ENCODE assay signal across 8 cellular contexts in the genomic region with DNA sequence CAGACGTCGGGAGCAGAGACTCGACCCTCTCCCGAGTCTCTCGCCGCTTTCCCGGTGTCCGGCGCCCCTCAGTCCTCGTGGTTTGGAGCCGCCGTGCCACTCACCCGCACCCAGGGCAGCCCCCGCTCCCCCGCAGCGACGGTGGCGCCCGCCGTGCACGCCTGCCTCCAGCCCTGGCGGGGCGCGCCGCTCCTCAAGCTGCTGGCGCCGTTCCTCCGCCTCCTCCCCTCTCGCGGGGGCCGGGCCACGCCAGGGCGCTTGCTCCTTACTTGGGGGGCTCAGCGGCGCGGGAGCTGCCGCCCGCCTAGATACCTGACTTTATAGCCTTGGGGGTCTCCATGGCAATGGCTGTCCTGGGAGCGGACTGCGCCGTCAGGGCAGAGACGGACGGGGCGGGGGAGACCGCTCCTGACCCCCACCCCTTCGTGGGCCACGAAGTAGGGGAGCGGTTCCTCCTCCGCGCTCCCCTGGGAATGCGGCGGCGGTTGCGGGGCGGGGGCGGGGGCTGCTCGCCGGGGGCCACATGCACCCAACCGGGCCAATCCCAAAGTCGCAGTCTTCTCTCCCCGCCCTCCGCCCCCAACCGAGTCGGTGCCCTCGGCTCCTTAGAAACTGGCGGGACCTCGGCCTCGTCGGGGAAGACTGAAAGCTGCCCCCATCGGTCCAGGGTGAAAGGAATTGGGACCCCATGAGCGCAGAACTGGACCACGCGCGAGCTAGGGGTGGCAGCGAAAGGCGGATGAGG. TPM values are rescaled to one million over a fixed set of nuclear protein-coding genes. Genes with fewer than 3 reads are reported as not detected.
A peak's percentile ranks its signal among the peaks of the same experiment; 100 is the strongest.
DNase-seq lines count a peak whose midpoint lies in the region; ATAC-seq and TF ChIP-seq lines count a peak whose summit lies in the region.

A gene with protein sequence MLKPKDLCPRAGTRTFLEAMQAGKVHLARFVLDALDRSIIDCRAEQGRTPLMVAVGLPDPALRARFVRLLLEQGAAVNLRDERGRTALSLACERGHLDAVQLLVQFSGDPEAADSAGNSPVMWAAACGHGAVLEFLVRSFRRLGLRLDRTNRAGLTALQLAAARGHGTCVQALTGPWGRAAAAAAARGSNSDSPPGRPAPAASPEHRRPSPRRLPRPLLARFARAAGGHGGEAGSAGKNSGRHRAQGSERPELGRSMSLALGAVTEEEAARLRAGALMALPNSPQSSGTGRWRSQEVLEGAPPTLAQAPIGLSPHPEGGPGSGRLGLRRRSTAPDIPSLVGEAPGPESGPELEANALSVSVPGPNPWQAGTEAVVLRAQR (minus strand): TSS at position 195 of the 745 bp plus-strand sequence. CDS start 478 bp downstream, outside the sequence.

- H3K27me3 ChIP-seq in breast epithelium: peaks cover 17 to 43% of the 10 kb centered on the region in 2 donors
- peaks cover 52% of the 10 kb centered on the region for H3K27me3 ChIP-seq in suprapubic skin

- no peak for TF ChIP-seq EP300 in suprapubic skin (IDR thresholded peaks at IDR 0.05)

- no peak for TF ChIP-seq CTCF in breast epithelium (IDR thresholded peaks at IDR 0.05)
- TF ChIP-seq CTCF in lower leg skin (IDR thresholded peaks at IDR 0.05): no peak
- no peak for TF ChIP-seq CTCF in suprapubic skin (IDR thresholded peaks at IDR 0.05)

- TF ChIP-seq POLR2A in breast epithelium (IDR thresholded peaks at IDR 0.05) (no peak), lower leg skin (IDR thresholded peaks at IDR 0.05) (no peak), suprapubic skin (IDR thresholded peaks at IDR 0.05) (no peak)

- intact Hi-C loops in Right ventricle myocardium inferior (cut with DNase I): no loop called here
- intact Hi-C loops in cardiac septum (cut with DNase I): loop anchor here (5.0 kb wide), 1 partner anchor 74 kb away; a partner anchor contains a TSS
- intact Hi-C loops in breast epithelium (cut with DNase I; ENCODE audit: low total_unique reads): loop anchor here (5.0 kb wide), 1 partner anchor 499 kb away; no protein-coding TSS in a partner anchor
- intact Hi-C loops in lower leg skin (cut with DNase I; ENCODE audit: low total_unique reads): loop anchor here (5.0 to 10.0 kb wide), 2 partner anchors 82 to 139 kb away; no protein-coding TSS in a partner anchor

- no peaks in the 10 kb centered on the region for H3K9me3 ChIP-seq in SK-N-MC (ENCODE audit: low read depth, low read length)
- H3K9me3 ChIP-seq in breast epithelium: no peaks in the 10 kb centered on the region
- H3K9me3 ChIP-seq in suprapubic skin: no peaks in the 10 kb centered on the region

- peaks cover 7% of the 10 kb centered on the region for H3K36me3 ChIP-seq in SK-N-MC (ENCODE audit: insufficient read depth, low read length)
- no peaks in the 10 kb centered on the region for H3K36me3 ChIP-seq in breast epithelium
- no peaks in the 10 kb centered on the region for H3K36me3 ChIP-seq in suprapubic skin

- H3K9ac ChIP-seq in SK-N-MC (ENCODE audit: insufficient read length): peak within 1 kb of the TSS; percentile 84

- H3K4me3 ChIP-seq in SK-N-MC: peak within 1 kb of the TSS; percentile 95
- H3K4me3 ChIP-seq in breast epithelium: peak within 1 kb of the TSS; percentile 30 to 67 (median 48)
- H3K4me3 ChIP-seq in lower leg skin (ENCODE audit: low read depth, poor library complexity, severe bottlenecking): peak within 1 kb of the TSS; percentile 12
- peak within 1 kb of the TSS; percentile 54 for H3K4me3 ChIP-seq in suprapubic skin

- DNase-seq in Right ventricle myocardium inferior (ENCODE audit: missing footprints) (peak; percentile 78), cardiac septum (ENCODE audit: low spot score) (no peak), SK-N-MC (ENCODE audit: low read depth, low spot score) (no peak), breast epithelium (ENCODE audit: low spot score in 2 of 2) (no peak), lower leg skin (ENCODE audit: low spot score in 2 of 2) (no peak), suprapubic skin (ENCODE audit: low spot score in 2 of 2) (no peak)

- ATAC-seq in Right ventricle myocardium inferior (peak; percentile 22), HG03442 (IDR thresholded peaks at IDR 0.05; ENCODE audit: unreplicated experiment) (no peak), HG03045 (IDR thresholded peaks at IDR 0.05; ENCODE audit: unreplicated experiment) (no peak)

- H3K4me1 ChIP-seq in breast epithelium (peaks cover 0 to 16% of the 10 kb centered on the region in 2 donors), suprapubic skin (peaks cover 50% of the 10 kb centered on the region)

- 4 to 10% methylated on average over 24 to 31 of the region's 76 CpGs for WGBS in lower leg skin, 2 donors
- whole genome bisulfite sequencing in suprapubic skin: 60% methylated on average over 1 of the region's 76 CpGs

- peak within 1 kb of the TSS; percentile 94 for H3K27ac ChIP-seq in SK-N-MC
- no peak within 1 kb of the TSS for H3K27ac ChIP-seq in breast epithelium
- H3K27ac ChIP-seq in suprapubic skin: no peak within 1 kb of the TSS

RNA-seq across cellular contexts. Expression of the gene that starts here (rescaled TPM):
- 0.92 TPM for total RNA-seq in Right ventricle myocardium inferior
- total RNA-seq in cardiac septum: not detected
- total RNA-seq in breast epithelium: not detected
- total RNA-seq in lower leg skin: not detected
- not detected for total RNA-seq in suprapubic skin

Comparison
In these comparisons a context has a peak if more than half of its experiments do, and no peak if none do; other contexts are left out.
1. Peak in DNase-seq and ATAC-seq in Right ventricle myocardium inferior; RNA of the gene not detected or under 1 TPM.
2. H3K4me3 ChIP-seq: peak in every context shown above with its lines; median percentile 95 in SK-N-MC; 54 in suprapubic skin; 48 in breast epithelium; 12 in lower leg skin.